ENCODE assay signal across 29 cellular contexts in genomic region chr4:129998436-129999150, GRCh38.
"Had no signal": no experiment of that assay in that cellular context is flagged by ENCODE, and none has a peak within 500 bp of the region (broad histone marks: within the 10 kb centered on the region; RNA-seq: fewer than 3 reads in every experiment).

No MANE protein-coding gene starts in this region.

- H3K27me3 Mint-ChIP-seq: naive thymus-derived CD4-positive, alpha-beta T cell; natural killer cell treated with Interleukin-12 subunit alpha and Interleukin-12 subunit beta and Interleukin-15 and Interleukin-18, amount 100 ng/mL, for 72 hours; stimulated activated naive CD8-positive, alpha-beta T cell treated with anti-CD3 and anti-CD28 coated beads, Interleukin-15, Interleukin-2, amounts not matched to agents 100 ng/mL and 50 ng/mL, for 24 hours; type B pancreatic cell had no signal

- H3K27me3 ChIP-seq: left lung, pancreas, right atrium auricular region, right lobe of liver, suprapubic skin, tibial artery, vagina had no signal

- H3K4me1 ChIP-seq: left lung, lower lobe of right lung, pancreas, psoas muscle, right atrium auricular region, right lobe of liver, suprapubic skin, tibial artery, vagina had no signal

- H3K4me3 Mint-ChIP-seq: naive thymus-derived CD4-positive, alpha-beta T cell; natural killer cell treated with Interleukin-12 subunit alpha and Interleukin-12 subunit beta and Interleukin-15 and Interleukin-18, amount 100 ng/mL, for 72 hours; stimulated activated naive CD8-positive, alpha-beta T cell treated with anti-CD3 and anti-CD28 coated beads, Interleukin-15, Interleukin-2, amounts not matched to agents 100 ng/mL and 50 ng/mL, for 24 hours; type B pancreatic cell had no signal

- H3K4me3 ChIP-seq: left lung, lower lobe of right lung, mucosa of descending colon, pancreas, psoas muscle, right atrium auricular region, right lobe of liver, smooth muscle cell, suprapubic skin, thoracic aorta, tibial artery, vagina had no signal

- H3K9me3 Mint-ChIP-seq: type B pancreatic cell had no signal

- H3K36me3 Mint-ChIP-seq: naive thymus-derived CD4-positive, alpha-beta T cell; natural killer cell treated with Interleukin-12 subunit alpha and Interleukin-12 subunit beta and Interleukin-15 and Interleukin-18, amount 100 ng/mL, for 72 hours; type B pancreatic cell had no signal

- H3K4me1 Mint-ChIP-seq: naive thymus-derived CD4-positive, alpha-beta T cell had no signal

- H3K9me3 ChIP-seq: left lung, lower lobe of right lung, mucosa of descending colon, pancreas, psoas muscle, right lobe of liver, thoracic aorta, tibial artery, vagina had no signal

- ATAC-seq: left colon; left lung; lower lobe of right lung; mucosa of descending colon; naive thymus-derived CD4-positive, alpha-beta T cell; natural killer cell treated with Interleukin-12 subunit alpha and Interleukin-12 subunit beta and Interleukin-15 and Interleukin-18, amount 100 ng/mL, for 72 hours; pancreas; psoas muscle; right lobe of liver had no signal

- H3K27ac ChIP-seq: left lung, lower lobe of right lung, pancreas, psoas muscle, right atrium auricular region, right lobe of liver, suprapubic skin, thoracic aorta, tibial artery, vagina had no signal

- FAIRE-seq: keratinocyte, pancreas had no signal

- DNase-seq: hippocampal formation; kidney glomerular epithelial cell; left colon; left lung; lower lobe of right lung; mammary epithelial cell; mesenchymal stem cell; midbrain; mucosa of descending colon; naive thymus-derived CD4-positive, alpha-beta T cell; nucleus accumbens; pancreas; psoas muscle; right lobe of liver; stimulated activated CD4-positive, alpha-beta T cell treated with anti-CD3 and anti-CD28 coated beads, Interleukin-12 subunit alpha, Interleukin-12 subunit beta, amount 100 ng/mL, for 4 hours; stimulated activated CD4-positive, alpha-beta T cell treated with anti-CD3 and anti-CD28 coated beads, Interleukin-15, amount 100 ng/mL, for 24 hours; stimulated activated CD4-positive, alpha-beta T cell treated with anti-CD3 and anti-CD28 coated beads, Interleukin-2, amount 100 ng/mL, for 24 hours; stimulated activated CD4-positive, alpha-beta T cell treated with anti-CD3 and anti-CD28 coated beads, Interleukin-4, amount 100 ng/mL, for 1 hour; stimulated activated naive CD4-positive, alpha-beta T cell; tibial artery had no signal

- H3K36me3 ChIP-seq: left lung, lower lobe of right lung, pancreas, right atrium auricular region, right lobe of liver, suprapubic skin, thoracic aorta, tibial artery, vagina had no signal

- H3K4me2 ChIP-seq: smooth muscle cell had no signal

- H3K27ac Mint-ChIP-seq: naive thymus-derived CD4-positive, alpha-beta T cell; natural killer cell treated with Interleukin-12 subunit alpha and Interleukin-12 subunit beta and Interleukin-15 and Interleukin-18, amount 100 ng/mL, for 72 hours; stimulated activated naive CD8-positive, alpha-beta T cell treated with anti-CD3 and anti-CD28 coated beads, Interleukin-15, Interleukin-2, amounts not matched to agents 100 ng/mL and 50 ng/mL, for 24 hours; type B pancreatic cell had no signal
